In the genomic region with DNA sequence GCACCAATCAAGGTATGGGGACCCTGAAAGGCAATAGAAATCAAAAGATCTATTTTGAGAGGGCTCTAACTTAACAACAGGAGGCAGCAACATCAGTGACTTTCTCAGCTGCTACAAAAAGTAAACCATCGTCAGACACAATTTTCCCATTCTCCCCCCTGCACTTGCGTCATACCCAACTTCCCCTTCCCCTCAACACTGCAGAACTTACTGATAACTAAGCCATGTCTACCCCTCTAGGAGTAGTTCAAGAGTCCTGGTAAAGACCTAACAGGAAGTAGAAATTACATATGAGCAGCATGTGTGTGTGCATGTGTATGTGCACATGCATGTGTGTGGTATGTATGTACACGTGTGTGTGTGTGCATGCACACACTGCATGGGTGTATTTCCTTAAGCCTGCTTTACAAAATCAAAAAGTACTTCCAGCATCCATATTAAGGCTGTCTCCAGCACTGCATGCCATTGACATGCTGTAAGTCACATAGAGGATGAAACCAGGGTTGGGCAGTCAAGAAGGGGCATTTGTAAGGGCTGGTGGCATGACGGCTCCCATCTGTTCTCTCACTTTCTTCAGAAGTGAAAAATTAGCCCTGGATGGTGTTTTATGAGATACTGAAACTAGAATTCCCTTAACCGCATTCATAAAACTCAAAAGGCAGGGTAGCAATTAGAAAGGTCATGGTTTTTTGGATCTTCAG, we compare ENCODE assay signal across 15 cellular contexts.
A peak's percentile ranks its signal among the peaks of the same experiment; 100 is the strongest.
DNase-seq lines count a peak whose midpoint lies in the region; ATAC-seq and TF ChIP-seq lines count a peak whose summit lies in the region.
"Had no signal": no experiment of that assay in that cellular context is flagged by ENCODE, and none has a peak within 500 bp of the region (broad histone marks: within the 10 kb centered on the region; RNA-seq: fewer than 3 reads in every experiment).

No MANE protein-coding gene starts in this region.

- H3K9me3 ChIP-seq in heart left ventricle (no peaks in the 10 kb centered on the region), left ventricle myocardium inferior (replicated peaks) (no peaks in the 10 kb centered on the region), lower lobe of right lung (no peaks in the 10 kb centered on the region), upper lobe of left lung (no peaks in the 10 kb centered on the region)
- H3K9me3 ChIP-seq: Caco-2, psoas muscle, thoracic aorta had no signal

- H3K27ac ChIP-seq in heart left ventricle = peak overlapping the region in 3 of 12 donors; percentile 20 to 90 (median 48)
- no peak overlapping the region for H3K27ac ChIP-seq in left ventricle myocardium inferior (replicated peaks)
- peak overlapping the region; percentile 33 for H3K27ac ChIP-seq in lower lobe of right lung
- H3K27ac ChIP-seq in upper lobe of left lung = peak overlapping the region in 3 of 4 donors; percentile 44 to 72 (median 61)
- H3K27ac ChIP-seq: psoas muscle, thoracic aorta, VCaP had no signal

- TF ChIP-seq POLR2A in heart left ventricle (IDR thresholded peaks at IDR 0.05) (no peak), upper lobe of left lung (IDR thresholded peaks at IDR 0.05) (no peak)

- TF ChIP-seq CTCF in heart left ventricle (IDR thresholded peaks at IDR 0.05) (no peak), left ventricle myocardium inferior (IDR thresholded peaks at IDR 0.05; ENCODE audit: borderline replicate concordance) (no peak), lower lobe of right lung (IDR thresholded peaks at IDR 0.05) (no peak), upper lobe of left lung (IDR thresholded peaks at IDR 0.05) (no peak)

- H3K27me3 ChIP-seq in heart left ventricle = peaks cover 0 to 24% (median 0%) of the 10 kb centered on the region in 9 donors
- peaks cover 72% of the 10 kb centered on the region for H3K27me3 ChIP-seq in left ventricle myocardium inferior (ENCODE audit: low read depth)
- H3K27me3 ChIP-seq in lower lobe of right lung (ENCODE audit: low read depth) = no peaks in the 10 kb centered on the region
- H3K27me3 ChIP-seq in upper lobe of left lung = no peaks in the 10 kb centered on the region

- ATAC-seq in heart left ventricle (peak in 2 of 4 donors; percentile 60 to 68), lower lobe of right lung (peak; percentile 56 to 67), upper lobe of left lung (ENCODE audit: low FRiP score in 2 of 2) (peak in 1 of 2 donors; percentile 47), left lobe of liver (no peak)

- peak in 3 of 5 donors; percentile 16 to 30 (median 26) for DNase-seq in heart left ventricle
- DNase-seq in left ventricle myocardium inferior = no peak
- peak; percentile 85 for DNase-seq in SKM-1 treated with dmso at 0.1 percent for 144 hours (lab: John Stamatoyannopoulos, UW; ENCODE audit: unreplicated experiment)
- DNase-seq in lower lobe of right lung = no peak
- peak in 1 of 2 donors; percentile 24 for DNase-seq in upper lobe of left lung
- no peak for DNase-seq in left lobe of liver (ENCODE audit: low spot score)
- no peak for DNase-seq in SW480 (ENCODE audit: low spot score)
- DNase-seq in activated naive CD4-positive, alpha-beta T cell (lab: John Stamatoyannopoulos, UW) = no peak
- DNase-seq: activated gamma-delta T cell, cortex of kidney, natural killer cell had no signal

- H3K36me3 ChIP-seq in heart left ventricle = no peaks in the 10 kb centered on the region
- H3K36me3 ChIP-seq in left ventricle myocardium inferior = no peaks in the 10 kb centered on the region
- H3K36me3 ChIP-seq in lower lobe of right lung = no peaks in the 10 kb centered on the region
- H3K36me3 ChIP-seq in upper lobe of left lung = no peaks in the 10 kb centered on the region
- H3K36me3 ChIP-seq: thoracic aorta had no signal

- peaks cover 0 to 54% (median 0%) of the 10 kb centered on the region in 12 donors for H3K4me1 ChIP-seq in heart left ventricle
- H3K4me1 ChIP-seq in left ventricle myocardium inferior = no peaks in the 10 kb centered on the region
- H3K4me1 ChIP-seq in lower lobe of right lung = peaks cover 14% of the 10 kb centered on the region
- H3K4me1 ChIP-seq in upper lobe of left lung = peaks cover 0 to 7% (median 2%) of the 10 kb centered on the region in 4 donors

- H3K4me3 ChIP-seq in heart left ventricle (no peak overlapping the region), left ventricle myocardium inferior (no peak overlapping the region), lower lobe of right lung (no peak overlapping the region), upper lobe of left lung (no peak overlapping the region)
- H3K4me3 ChIP-seq: psoas muscle, thoracic aorta had no signal

- 72 to 77% (median 73%) methylated on average over 5 of the region's 5 CpGs for WGBS in heart left ventricle, 4 donors
- 62 to 76% methylated on average over 5 of the region's 5 CpGs for WGBS in upper lobe of left lung, 2 donors

- TF ChIP-seq EP300 in upper lobe of left lung (IDR thresholded peaks at IDR 0.05) = no peak

- intact Hi-C loops in heart left ventricle (cut with DNase I) = loop anchor here in 3 of 10 donors (2.0 to 10.0 kb wide), 3 partner anchors 614 to 762 kb away; no protein-coding TSS in a partner anchor
- intact Hi-C loops in left ventricle myocardium inferior (cut with micrococcal nuclease) = no loop called here
- intact Hi-C loops in lower lobe of right lung (cut with DNase I) = no loop called here

Comparison
In these comparisons a context has a peak if more than half of its experiments do, and no peak if none do; other contexts are left out.
1. DNase-seq: peak in heart left ventricle (3 of 5) and SKM-1 treated with dmso at 0.1 percent for 144 hours (single experiment); none in left ventricle myocardium inferior (single experiment), lower lobe of right lung (single experiment), left lobe of liver (single experiment), SW480 (single experiment) and activated naive CD4-positive, alpha-beta T cell (0 of 4).